Comparison of ENCODE assay signal across 23 cellular contexts in genomic region chrX:47571215-47571614, GRCh38. TPM values are rescaled to one million over a fixed set of nuclear protein-coding genes. Genes with fewer than 3 reads are reported as not detected.
DNase-seq lines count a peak whose midpoint lies in the region; ATAC-seq and TF ChIP-seq lines count a peak whose summit lies in the region.
"Had no signal": no experiment of that assay in that cellular context is flagged by ENCODE, and none has a peak within 500 bp of the region (broad histone marks: within the 10 kb centered on the region; RNA-seq: fewer than 3 reads in every experiment).

No MANE protein-coding gene starts in this region.

- H3K27ac ChIP-seq in RWPE1 (peak overlapping the region; percentile 97), GM23248 (no peak overlapping the region)
- H3K27ac ChIP-seq: A549 had no signal

- H3K9ac ChIP-seq in GM23248, result no peak overlapping the region

- no peaks in the 10 kb centered on the region for H3K27me3 ChIP-seq in GM23248 (replicated peaks; ENCODE audit: insufficient read depth)

- H4K20me1 ChIP-seq in GM23248 (ENCODE audit: insufficient read depth), result no peaks in the 10 kb centered on the region

- intact Hi-C loops in posterior cingulate gyrus (cut with DNase I), result no loop called here

- peaks cover 12% of the 10 kb centered on the region for H3K27me3 Mint-ChIP-seq in memory B cell
- no peaks in the 10 kb centered on the region for H3K27me3 Mint-ChIP-seq in activated CD4-positive, alpha-beta memory T cell treated with anti-CD3 and anti-CD28 coated beads, Interleukin-2, amount 10 ng/mL, durations not matched to agents 7 days and 5 days

- in situ Hi-C loops in GM23248 (cut with MboI), result no loop called here

- TF ChIP-seq CTCF in GM10248 (IDR thresholded peaks at IDR 0.05; ENCODE audit: control extremely low read depth, extremely low read depth, low read depth, missing control alignments), result no peak
- no peak for TF ChIP-seq CTCF in RWPE1 (conservative IDR thresholded peaks at IDR 0.05; ENCODE audit: low read depth)

- no peaks in the 10 kb centered on the region for H3F3A ChIP-seq in GM23248 (ENCODE audit: insufficient read depth)

- DNase-seq in GM10248 (ENCODE audit: extremely low spot score), result peak; percentile 1
- no peak for DNase-seq in RWPE1 (ENCODE audit: low spot score)
- no peak for DNase-seq in memory B cell (ENCODE audit: low spot score in 2 of 2)
- peak in 7 of 10 donors; percentile 27 to 92 (median 56) for DNase-seq in posterior cingulate gyrus
- DNase-seq in activated CD4-positive, alpha-beta memory T cell treated with anti-CD3 and anti-CD28 coated beads, Interleukin-2, amount 10 ng/mL, durations not matched to agents 7 days and 5 days, result no peak
- no peak for DNase-seq in GM23248
- DNase-seq in MV-4-11 (lab: John Stamatoyannopoulos, UW), result no peak
- no peak for DNase-seq in HK-2 (ENCODE audit: unreplicated experiment)
- DNase-seq: CD4-positive, CD25-positive, alpha-beta regulatory T cell; COR-L47; DMS 273 treated with DMSO at 0.1 percent for 48 hours; DMS79 treated with DMSO at 0.1 percent for 48 hours; GOT3; NCI-H1694; NCI-H2081; NCI-H2171; NCI-H345; NCI-H526 treated with DMSO at 0.1 percent for 48 hours; RPMI8226 had no signal

- no peaks in the 10 kb centered on the region for H3K79me2 ChIP-seq in GM23248 (ENCODE audit: insufficient read depth)

- peaks cover 12% of the 10 kb centered on the region for H3K4me1 Mint-ChIP-seq in memory B cell
- peaks cover 8% of the 10 kb centered on the region for H3K4me1 Mint-ChIP-seq in activated CD4-positive, alpha-beta memory T cell treated with anti-CD3 and anti-CD28 coated beads, Interleukin-2, amount 10 ng/mL, durations not matched to agents 7 days and 5 days

- peak overlapping the region; percentile 24 for H3K27ac Mint-ChIP-seq in memory B cell
- H3K27ac Mint-ChIP-seq in activated CD4-positive, alpha-beta memory T cell treated with anti-CD3 and anti-CD28 coated beads, Interleukin-2, amount 10 ng/mL, durations not matched to agents 7 days and 5 days, result no peak overlapping the region

- peaks cover 39% of the 10 kb centered on the region for H3K36me3 Mint-ChIP-seq in memory B cell
- H3K36me3 Mint-ChIP-seq in activated CD4-positive, alpha-beta memory T cell treated with anti-CD3 and anti-CD28 coated beads, Interleukin-2, amount 10 ng/mL, durations not matched to agents 7 days and 5 days (ENCODE audit: low read depth), result peaks cover 42% of the 10 kb centered on the region

- ATAC-seq in memory B cell (ENCODE audit: low read depth), result no peak
- ATAC-seq: A549, GM12878, HCT116, SK-N-SH treated with all-trans-retinoic acid at 6 μM for 48 hours had no signal

- H3K4me3 Mint-ChIP-seq in memory B cell, result no peak overlapping the region
- H3K4me3 Mint-ChIP-seq in activated CD4-positive, alpha-beta memory T cell treated with anti-CD3 and anti-CD28 coated beads, Interleukin-2, amount 10 ng/mL, durations not matched to agents 7 days and 5 days, result no peak overlapping the region
- H3K4me3 Mint-ChIP-seq: CD4-positive, CD25-positive, alpha-beta regulatory T cell had no signal

- CTCF ChIA-PET in GM10248 (lab: Yijun Ruan, JAX), result interaction anchor here (1.6 kb wide), 1 partner anchor 73 kb away, joined by 3 read pairs; no protein-coding TSS in a partner anchor
- CTCF ChIA-PET in RWPE1 (lab: Yijun Ruan, JAX), result no interaction called here
- CTCF ChIA-PET in activated CD4-positive, alpha-beta memory T cell treated with anti-CD3 and anti-CD28 coated beads, Interleukin-2, amount 10 ng/mL, durations not matched to agents 7 days and 5 days (lab: Charles Lee), result no interaction called here

- H3K9me3 Mint-ChIP-seq in memory B cell, result no peaks in the 10 kb centered on the region
- no peaks in the 10 kb centered on the region for H3K9me3 Mint-ChIP-seq in activated CD4-positive, alpha-beta memory T cell treated with anti-CD3 and anti-CD28 coated beads, Interleukin-2, amount 10 ng/mL, durations not matched to agents 7 days and 5 days

- no peaks in the 10 kb centered on the region for H3K36me3 ChIP-seq in GM23248 (ENCODE audit: low read depth)

- no peak overlapping the region for H2AFZ ChIP-seq in GM23248

- POLR2A ChIA-PET in GM10248 (lab: Yijun Ruan, JAX) (no interaction called here), RWPE1 (lab: Yijun Ruan, JAX; ENCODE audit: low non-redundant PET) (no interaction called here)
- POLR2A ChIA-PET in activated CD4-positive, alpha-beta memory T cell treated with anti-CD3 and anti-CD28 coated beads, Interleukin-2, amount 10 ng/mL, durations not matched to agents 7 days and 5 days (lab: Charles Lee), result no interaction called here

- H3K4me1 ChIP-seq in GM23248 (ENCODE audit: insufficient read depth), result peaks cover 4% of the 10 kb centered on the region; the same call in 1 of the 2 replicates

- H3K4me3 ChIP-seq in GM23248, result no peak overlapping the region
- H3K4me3 ChIP-seq: A549, GM12878 had no signal

- 99 to 100% methylated on average over 3 to 5 of the region's 11 CpGs for WGBS in GM23248 (ENCODE audit: low coverage in 1 of 2, low lambda C conversion rate in 2 of 2, missing lambda C conversion rate in 2 of 2), 2 experiments

- H3K4me2 ChIP-seq in GM23248 (ENCODE audit: unreplicated experiment), result no peak overlapping the region
- H3K4me2 ChIP-seq: A549 had no signal

- no peaks in the 10 kb centered on the region for H3K9me3 ChIP-seq in GM23248 (ENCODE audit: low read depth)
- H3K9me3 ChIP-seq: A549 had no signal

- H3K9me2 ChIP-seq in GM23248 (ENCODE audit: insufficient read depth), result no peaks in the 10 kb centered on the region

RNA-seq across cellular contexts. Expression of gene ARAF, which starts 10.2 kb away (rescaled TPM):
- 10 to 100 TPM; 72.6 to 75.4 TPM for total RNA-seq in activated CD4-positive, alpha-beta memory T cell treated with anti-CD3 and anti-CD28 coated beads, Interleukin-2, amount 10 ng/mL, durations not matched to agents 7 days and 5 days
- 21.4 and 32.0 TPM in 2 replicates for total RNA-seq in GM23248 (2014; rRNA removed; shearing (Covaris generic))
- 74.8 and 78.0 TPM in 2 replicates for polyA plus RNA-seq in GM23248 (2016; fragmentation: Nextera tagmentation; extraction: Ambion mirVana)

RNA-seq across cellular contexts. Expression of gene TIMP1, which starts 11.0 kb away (rescaled TPM):
- total RNA-seq in activated CD4-positive, alpha-beta memory T cell treated with anti-CD3 and anti-CD28 coated beads, Interleukin-2, amount 10 ng/mL, durations not matched to agents 7 days and 5 days, result 100 to 1,000 TPM; 183 to 198 TPM
- 2,871 and 4,277 TPM in 2 replicates for total RNA-seq in GM23248 (2014; rRNA removed; shearing (Covaris generic))
- polyA plus RNA-seq in GM23248 (2016; fragmentation: Nextera tagmentation; extraction: Ambion mirVana), result 13,908 and 14,059 TPM in 2 replicates

RNA-seq across cellular contexts. Expression of gene SYN1, which starts 48.4 kb away (rescaled TPM):
- under 1 TPM; 0.18 to 0.40 TPM for total RNA-seq in activated CD4-positive, alpha-beta memory T cell treated with anti-CD3 and anti-CD28 coated beads, Interleukin-2, amount 10 ng/mL, durations not matched to agents 7 days and 5 days
- total RNA-seq in GM23248 (2014; rRNA removed; shearing (Covaris generic)), result not detected in 2 replicates
- polyA plus RNA-seq in GM23248 (2016; fragmentation: Nextera tagmentation; extraction: Ambion mirVana), result 0.32 and 0.34 TPM in 2 replicates
- total RNA-seq: CD4-positive, CD25-positive, alpha-beta regulatory T cell had no signal

RNA-seq across cellular contexts. Expression of gene CFP, which starts 58.5 kb away (rescaled TPM):
- 10 to 100 TPM; 15.7 to 18.6 TPM for total RNA-seq in activated CD4-positive, alpha-beta memory T cell treated with anti-CD3 and anti-CD28 coated beads, Interleukin-2, amount 10 ng/mL, durations not matched to agents 7 days and 5 days
- 1.4 TPM in 1 of 2 replicates, not detected in the other for total RNA-seq in GM23248 (2014; rRNA removed; shearing (Covaris generic))
- 0.15 TPM in 1 of 2 replicates, not detected in the other for polyA plus RNA-seq in GM23248 (2016; fragmentation: Nextera tagmentation; extraction: Ambion mirVana)

Comparison
In these comparisons a context has a peak if more than half of its experiments do, and no peak if none do; other contexts are left out.
1. DNase-seq: peak in GM10248 (single experiment) and posterior cingulate gyrus (7 of 10); none in RWPE1 (single experiment), memory B cell (0 of 2), activated CD4-positive, alpha-beta memory T cell treated with anti-CD3 and anti-CD28 coated beads, Interleukin-2, amount 10 ng/mL, durations not matched to agents 7 days and 5 days (single experiment), GM23248 (single experiment), MV-4-11 (single experiment) and HK-2 (single experiment).
2. RNA of gene TIMP1, which starts 11.0 kb away (total RNA-seq): 2,871 to 4,277 TPM in GM23248; 183 to 198 TPM in activated CD4-positive, alpha-beta memory T cell treated with anti-CD3 and anti-CD28 coated beads, Interleukin-2, amount 10 ng/mL, durations not matched to agents 7 days and 5 days; every median in the first group is over 10 times any median in the second.